1 cellular context compared by ENCODE assay signal in the genomic region with DNA sequence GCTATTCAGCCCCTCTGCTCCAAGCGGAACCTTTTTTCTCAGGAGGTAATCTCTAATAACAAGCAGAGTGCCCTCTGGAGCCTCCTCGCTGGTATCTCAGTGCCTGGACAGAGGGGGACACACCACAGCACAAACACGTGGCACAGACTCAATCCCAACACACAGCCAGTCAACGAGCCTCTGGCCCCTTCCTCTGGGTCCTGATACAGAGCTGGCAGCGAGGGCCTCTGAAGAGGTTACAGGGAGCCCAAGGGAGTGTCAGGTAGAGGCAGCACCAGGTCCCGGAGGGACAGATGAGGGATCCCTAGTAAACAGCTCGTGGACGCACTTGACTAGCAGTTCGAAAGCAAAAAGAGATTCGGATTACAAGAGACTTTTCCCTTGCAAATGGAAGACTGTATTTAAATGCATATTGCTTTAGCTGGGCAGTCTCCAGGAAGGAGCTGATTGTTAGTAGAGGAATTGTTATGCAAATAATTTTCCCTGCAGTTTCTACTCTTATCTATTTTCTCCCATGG.
TF ChIP-seq lines count a peak whose summit lies in the region.

No MANE protein-coding gene starts in this region.

TF ChIP-seq in HCT116, 20 proteins besides CTCF, POLR2A, EP300 and RAD21:
- no peak for TF ChIP-seq ZBTB33 (IDR thresholded peaks at IDR 0.05; ENCODE audit: extremely low read depth, insufficient replicate concordance, low read length)
- TF ChIP-seq EZH2 (IDR thresholded peaks at IDR 0.05), result no peak
- TF ChIP-seq EZH2phosphoT487 (IDR thresholded peaks at IDR 0.05; ENCODE audit: borderline replicate concordance), result no peak
- TF ChIP-seq SIN3A (IDR thresholded peaks at IDR 0.05; ENCODE audit: low read depth), result no peak
- no peak for TF ChIP-seq ELF1 (IDR thresholded peaks at IDR 0.05; ENCODE audit: borderline replicate concordance, low read depth)
- TF ChIP-seq TCF7L2 (IDR thresholded peaks at IDR 0.05; ENCODE audit: borderline replicate concordance, extremely low read depth, insufficient read depth, insufficient read length), result no peak
- TF ChIP-seq FOSL1 (IDR thresholded peaks at IDR 0.05; ENCODE audit: low read depth), result no peak
- TF ChIP-seq EGR1 (IDR thresholded peaks at IDR 0.05; ENCODE audit: low read depth), result no peak
- no peak for TF ChIP-seq ZFX (IDR thresholded peaks at IDR 0.05)
- no peak for TF ChIP-seq REST (IDR thresholded peaks at IDR 0.05; ENCODE audit: low read depth)
TF ChIP-seq in HCT116: peak in this region for 0.
